Comparison of ENCODE assay signal across 18 cellular contexts in the genomic region with DNA sequence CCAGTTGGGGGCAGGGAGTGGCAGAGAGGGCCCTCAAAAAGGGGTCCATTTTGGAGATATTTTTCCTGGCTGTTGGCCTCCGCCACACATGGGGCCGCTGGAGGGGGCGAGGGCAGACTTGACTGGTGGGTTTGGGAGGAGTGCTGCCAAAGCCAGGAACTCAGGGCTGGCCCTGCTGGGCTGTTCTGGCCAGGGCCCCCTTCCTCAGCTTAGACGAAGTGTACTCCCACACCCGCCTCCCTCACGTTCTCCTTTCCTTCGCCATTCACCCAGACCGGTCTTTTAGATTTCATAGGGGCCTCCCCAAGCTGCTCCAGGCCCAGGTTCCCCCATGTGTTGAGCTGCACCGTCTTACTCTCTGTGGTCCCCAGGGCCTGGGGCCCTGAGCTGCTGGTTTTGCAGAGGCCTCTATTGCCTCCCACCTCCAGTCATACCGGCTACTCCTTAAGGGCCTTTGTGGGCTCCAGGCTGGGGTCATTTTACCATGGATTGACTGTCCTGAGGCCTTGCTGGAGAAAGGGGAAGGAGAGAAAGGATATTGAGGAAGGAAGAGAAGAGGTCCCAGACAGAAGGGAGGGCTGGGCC. TPM values are rescaled to one million over a fixed set of nuclear protein-coding genes. Genes with fewer than 3 reads are reported as not detected.
DNase-seq lines count a peak whose midpoint lies in the region; TF ChIP-seq lines count a peak whose summit lies in the region.
"Had no signal": no experiment of that assay in that cellular context is flagged by ENCODE, and none has a peak within 500 bp of the region (broad histone marks: within the 10 kb centered on the region; RNA-seq: fewer than 3 reads in every experiment).

No MANE protein-coding gene starts in this region.

- peaks cover 5% of the 10 kb centered on the region for H3K36me3 Mint-ChIP-seq in Caco-2 (ENCODE audit: insufficient read depth, unreplicated experiment)
- H3K36me3 Mint-ChIP-seq in activated T-cell treated with anti-CD3 and anti-CD28 coated beads, Interleukin-2, amount 50 U/mL, for 24 hours (ENCODE audit: low read depth): no peaks in the 10 kb centered on the region
- H3K36me3 Mint-ChIP-seq: natural killer cell treated with Interleukin-12 subunit alpha and Interleukin-12 subunit beta and Interleukin-15 and Interleukin-18, amount 100 ng/mL, for 72 hours had no signal

- no peaks in the 10 kb centered on the region for H3K9me3 ChIP-seq in Caco-2
- H3K9me3 ChIP-seq in iPS-20b (ENCODE audit: insufficient read depth, low read depth, low read length): no peaks in the 10 kb centered on the region
- H3K9me3 ChIP-seq in smooth muscle cell (replicated peaks; ENCODE audit: low read depth): no peaks in the 10 kb centered on the region
- H3K9me3 ChIP-seq: tibial nerve had no signal

- H3K79me2 ChIP-seq in smooth muscle cell (ENCODE audit: low read depth): no peaks in the 10 kb centered on the region

- H4K20me1 ChIP-seq in smooth muscle cell (ENCODE audit: low read depth): peaks cover 24% of the 10 kb centered on the region

- no peak overlapping the region for H3K4me3 ChIP-seq in Caco-2 (ENCODE audit: low read depth, low read length)
- H3K4me3 ChIP-seq in iPS-20b (ENCODE audit: low read length): peak overlapping the region; percentile 71; the same call in 1 of the 2 replicates
- peak overlapping the region; percentile 38 for H3K4me3 ChIP-seq in smooth muscle cell
- H3K4me3 ChIP-seq: K562, tibial nerve had no signal

- DNase-seq in Caco-2 (no peak), RWPE1 (ENCODE audit: low spot score) (peak; percentile 1), smooth muscle cell (lab: John Stamatoyannopoulos, UW; ENCODE audit: unreplicated experiment) (no peak), NCI-H2196 treated with DMSO at 0.1 percent for 48 hours (lab: John Stamatoyannopoulos, UW; ENCODE audit: unreplicated experiment) (no peak), AML-193 (lab: John Stamatoyannopoulos, UW) (no peak)
- DNase-seq in activated T-cell treated with anti-CD3 and anti-CD28 coated beads, Interleukin-2, amount 50 U/mL, for 24 hours: no peak
- no peak for DNase-seq in activated naive CD4-positive, alpha-beta T cell (lab: John Stamatoyannopoulos, UW)
- DNase-seq: C1 segment of cervical spinal cord; DND-41; NCI-H446 treated with DMSO at 0.1 percent for 48 hours; retina; stimulated activated CD4-positive, alpha-beta T cell treated with anti-CD3 and anti-CD28 coated beads, Interleukin-2, amount 100 ng/mL, for 48 hours had no signal

- peak overlapping the region; percentile 31 for H3K4me3 Mint-ChIP-seq in Caco-2 (ENCODE audit: unreplicated experiment)
- no peak overlapping the region for H3K4me3 Mint-ChIP-seq in activated T-cell treated with anti-CD3 and anti-CD28 coated beads, Interleukin-2, amount 50 U/mL, for 24 hours
- H3K4me3 Mint-ChIP-seq: natural killer cell treated with Interleukin-12 subunit alpha and Interleukin-12 subunit beta and Interleukin-15 and Interleukin-18, amount 100 ng/mL, for 72 hours had no signal

- H3K27ac ChIP-seq in RWPE1: peak overlapping the region; percentile 100
- no peak overlapping the region for H3K27ac ChIP-seq in iPS-20b (ENCODE audit: low read length)
- no peak overlapping the region for H3K27ac ChIP-seq in smooth muscle cell (ENCODE audit: low read depth)
- H3K27ac ChIP-seq: tibial nerve had no signal

- peak overlapping the region; percentile 61 for H3K27ac Mint-ChIP-seq in Caco-2 (ENCODE audit: unreplicated experiment)
- no peak overlapping the region for H3K27ac Mint-ChIP-seq in activated T-cell treated with anti-CD3 and anti-CD28 coated beads, Interleukin-2, amount 50 U/mL, for 24 hours
- H3K27ac Mint-ChIP-seq: natural killer cell treated with Interleukin-12 subunit alpha and Interleukin-12 subunit beta and Interleukin-15 and Interleukin-18, amount 100 ng/mL, for 72 hours had no signal

- H3K36me3 ChIP-seq in Caco-2 (ENCODE audit: control insufficient read depth, insufficient read depth, low read length): no peaks in the 10 kb centered on the region
- no peaks in the 10 kb centered on the region for H3K36me3 ChIP-seq in iPS-20b (ENCODE audit: insufficient read depth, low read depth, low read length)
- H3K36me3 ChIP-seq in smooth muscle cell (ENCODE audit: low read depth): no peaks in the 10 kb centered on the region
- H3K36me3 ChIP-seq: tibial nerve had no signal

- peaks cover 54% of the 10 kb centered on the region for H3K4me1 Mint-ChIP-seq in Caco-2 (ENCODE audit: low read depth, unreplicated experiment)
- peaks cover 3% of the 10 kb centered on the region for H3K4me1 Mint-ChIP-seq in activated T-cell treated with anti-CD3 and anti-CD28 coated beads, Interleukin-2, amount 50 U/mL, for 24 hours (ENCODE audit: low read depth)

- peak overlapping the region; percentile 80 for H3K4me2 ChIP-seq in smooth muscle cell

- H3F3A ChIP-seq in smooth muscle cell (ENCODE audit: low read depth): no peaks in the 10 kb centered on the region

- no peak overlapping the region for H3K9ac ChIP-seq in iPS-20b (ENCODE audit: low read depth, low read length)
- H3K9ac ChIP-seq in smooth muscle cell (ENCODE audit: low read depth): no peak overlapping the region

- POLR2A ChIA-PET in Caco-2 (lab: Charles Lee) (no interaction called here), RWPE1 (lab: Yijun Ruan, JAX; ENCODE audit: low non-redundant PET) (interaction anchor here (0.6 kb wide), 1 partner anchor 58 kb away, joined by 4 read pairs; no protein-coding TSS in a partner anchor)

- BruUV-seq in Caco-2 (replicated peaks; lab: Mats Ljungman, UMichigan): no TSS peak

- CTCF ChIA-PET in Caco-2 (lab: Charles Lee) (no interaction called here), RWPE1 (lab: Yijun Ruan, JAX) (interaction anchor here (0.7 to 1.5 kb wide), 4 partner anchors 21 to 77 kb away, joined by 3 to 5 read pairs (median 4); no protein-coding TSS in a partner anchor)

- H3K4me1 ChIP-seq in Caco-2: peaks cover 62% of the 10 kb centered on the region
- peaks cover 16% of the 10 kb centered on the region; the same call in 1 of the 2 replicates for H3K4me1 ChIP-seq in iPS-20b (ENCODE audit: insufficient read depth, low read length)
- H3K4me1 ChIP-seq in smooth muscle cell (ENCODE audit: low read depth): peaks cover 14% of the 10 kb centered on the region

- no peak overlapping the region for H2AFZ ChIP-seq in smooth muscle cell (ENCODE audit: low read depth)

- intact Hi-C loops in Caco-2 (cut with micrococcal nuclease; ENCODE audit: unreplicated experiment): no loop called here

- TF ChIP-seq CTCF in Caco-2 (IDR thresholded peaks at IDR 0.05; ENCODE audit: insufficient read depth in 1 of 2, low read depth in 1 of 2, low read length in 1 of 2, severe bottlenecking in 1 of 2, unreplicated experiment in 1 of 2) (no peak), RWPE1 (conservative IDR thresholded peaks at IDR 0.05; ENCODE audit: low read depth) (no peak), smooth muscle cell (IDR thresholded peaks at IDR 0.05; ENCODE audit: borderline replicate concordance, insufficient read depth, poor library complexity, severe bottlenecking) (no peak)

- H3K27me3 ChIP-seq in Caco-2 (replicated peaks; ENCODE audit: control insufficient read depth, insufficient read depth, low read length) (no peaks in the 10 kb centered on the region), iPS-20b (ENCODE audit: insufficient read depth, low read length) (peaks cover 71% of the 10 kb centered on the region), smooth muscle cell (ENCODE audit: low read depth) (peaks cover 49% of the 10 kb centered on the region)

- no peaks in the 10 kb centered on the region for H3K27me3 Mint-ChIP-seq in Caco-2 (ENCODE audit: insufficient read depth, unreplicated experiment)
- peaks cover 65% of the 10 kb centered on the region for H3K27me3 Mint-ChIP-seq in activated T-cell treated with anti-CD3 and anti-CD28 coated beads, Interleukin-2, amount 50 U/mL, for 24 hours

- H3K9me3 Mint-ChIP-seq in Caco-2 (ENCODE audit: unreplicated experiment): no peaks in the 10 kb centered on the region
- H3K9me3 Mint-ChIP-seq in activated T-cell treated with anti-CD3 and anti-CD28 coated beads, Interleukin-2, amount 50 U/mL, for 24 hours: no peaks in the 10 kb centered on the region
- H3K9me3 Mint-ChIP-seq: natural killer cell treated with Interleukin-12 subunit alpha and Interleukin-12 subunit beta and Interleukin-15 and Interleukin-18, amount 100 ng/mL, for 72 hours had no signal

- WGBS in smooth muscle cell (ENCODE audit: low lambda C conversion rate): 77% methylated on average over 10 of the region's 10 CpGs

RNA-seq across cellular contexts. Expression of a gene that starts 1.3 kb away (rescaled TPM):
- 13.9 and 19.9 TPM in 2 replicates for total RNA-seq in Caco-2 (2022)
- 168 and 214 TPM in 2 replicates for total RNA-seq in smooth muscle cell
- polyA plus RNA-seq in smooth muscle cell: 190 and 744 TPM in 2 replicates
- polyA plus RNA-seq: K562 had no signal

RNA-seq across cellular contexts. Expression of a gene that starts 40.1 kb away (rescaled TPM):
- total RNA-seq in Caco-2 (2022) (not detected in 2 replicates), smooth muscle cell (not detected in 2 replicates)
- polyA plus RNA-seq in smooth muscle cell: not detected in 2 replicates
- total RNA-seq: dermis blood vessel endothelial cell, K562, left lobe of liver, tibial nerve had no signal
- polyA plus RNA-seq: K562 had no signal

RNA-seq across cellular contexts. Expression of a gene that starts 42.5 kb away (rescaled TPM):
- total RNA-seq in Caco-2 (2022): 0.26 and 0.29 TPM in 2 replicates
- 6.7 and 11.7 TPM in 2 replicates for total RNA-seq in smooth muscle cell
- polyA plus RNA-seq in smooth muscle cell: 5.1 and 6.6 TPM in 2 replicates
- total RNA-seq: K562; natural killer cell treated with Interleukin-12 subunit alpha and Interleukin-12 subunit beta and Interleukin-15 and Interleukin-18, amount 100 ng/mL, for 72 hours; tibial nerve had no signal
- polyA plus RNA-seq: K562 had no signal

RNA-seq across cellular contexts. Expression of a gene that starts 57.0 kb away (rescaled TPM):
- total RNA-seq in Caco-2 (2022) (0.28 and 0.45 TPM in 2 replicates), smooth muscle cell (0.18 and 1.4 TPM in 2 replicates)
- 0.49 and 1.7 TPM in 2 replicates for polyA plus RNA-seq in smooth muscle cell
- total RNA-seq: dermis blood vessel endothelial cell, tibial nerve had no signal
- polyA plus RNA-seq: K562 had no signal
